Comparison of ENCODE assay signal across 8 cellular contexts in genomic region chr2:170928036-170928823, GRCh38. TPM values are rescaled to one million over a fixed set of nuclear protein-coding genes. Genes with fewer than 3 reads are reported as not detected.
DNase-seq lines count a peak whose midpoint lies in the region; ATAC-seq and TF ChIP-seq lines count a peak whose summit lies in the region.

No MANE protein-coding gene starts in this region.

- H3K36me3 Mint-ChIP-seq in central memory CD8-positive, alpha-beta T cell (ENCODE audit: insufficient read depth), result peaks cover 12% of the 10 kb centered on the region
- peaks cover 3% of the 10 kb centered on the region for H3K36me3 Mint-ChIP-seq in type B pancreatic cell

- no peaks in the 10 kb centered on the region for H3K9me3 Mint-ChIP-seq in central memory CD8-positive, alpha-beta T cell
- H3K9me3 Mint-ChIP-seq in type B pancreatic cell, result peaks cover 4% of the 10 kb centered on the region

- POLR2A ChIA-PET in AG04450 (lab: Yijun Ruan, JAX), result interaction anchor here (0.6 to 1.2 kb wide), 3 partner anchors 28 to 44 kb away, joined by 3 to 4 read pairs (median 3); no protein-coding TSS in a partner anchor

- peak overlapping the region; percentile 88 for H3K27ac Mint-ChIP-seq in central memory CD8-positive, alpha-beta T cell (ENCODE audit: low read depth)
- peak overlapping the region; percentile 93 for H3K27ac Mint-ChIP-seq in type B pancreatic cell

- peak overlapping the region; percentile 64 for H2AFZ ChIP-seq in OCI-LY1 (ENCODE audit: low read length)

- peak overlapping the region; percentile 94 for H3K4me3 Mint-ChIP-seq in central memory CD8-positive, alpha-beta T cell
- peak overlapping the region; percentile 83 for H3K4me3 Mint-ChIP-seq in type B pancreatic cell

- H3K4me1 ChIP-seq in OCI-LY1 (ENCODE audit: insufficient read depth, low read length, severe bottlenecking), result peaks cover 34% of the 10 kb centered on the region

- H3K27ac ChIP-seq in AG04450 (ENCODE audit: low read depth, low read length), result peak overlapping the region; percentile 42
- peak overlapping the region; percentile 52 for H3K27ac ChIP-seq in OCI-LY1 (ENCODE audit: low read depth, low read length, poor library complexity, severe bottlenecking)

- DNase-seq in AG04450 (ENCODE audit: low read depth, low spot score), result no peak
- DNase-seq in GM12864 (ENCODE audit: low read depth), result no peak
- DNase-seq in central memory CD8-positive, alpha-beta T cell (ENCODE audit: low spot score in 2 of 2), result no peak
- DNase-seq in medulla oblongata (ENCODE audit: extremely low spot score), result peak; percentile 14
- no peak for DNase-seq in type B pancreatic cell (ENCODE audit: extremely low spot score, unreplicated experiment)

- CTCF ChIA-PET in AG04450 (lab: Charles Lee), result interaction anchor here (0.6 to 2.3 kb wide), 23 partner anchors 8 to 1556 kb away, joined by 3 to 26 read pairs (median 5); no protein-coding TSS in a partner anchor

- H3K9me2 ChIP-seq in OCI-LY1 (ENCODE audit: low read depth, low read length), result no peaks in the 10 kb centered on the region

- peak overlapping the region; percentile 69 for H3K4me2 ChIP-seq in OCI-LY1 (ENCODE audit: low read length)

- no peaks in the 10 kb centered on the region for H4K20me1 ChIP-seq in OCI-LY1 (ENCODE audit: insufficient read depth, low read length)

- peak overlapping the region; percentile 63 for H3K9ac ChIP-seq in OCI-LY1 (ENCODE audit: low read length)

- H3K27me3 Mint-ChIP-seq in central memory CD8-positive, alpha-beta T cell, result no peaks in the 10 kb centered on the region
- no peaks in the 10 kb centered on the region for H3K27me3 Mint-ChIP-seq in type B pancreatic cell

- no peaks in the 10 kb centered on the region for H3F3A ChIP-seq in OCI-LY1 (ENCODE audit: insufficient read depth, low read length)

- H3K4me3 ChIP-seq in AG04450 (ENCODE audit: low read depth, low read length) (peak overlapping the region; percentile 56), GM12864 (ENCODE audit: low read depth, low read length) (peak overlapping the region; percentile 44), OCI-LY1 (ENCODE audit: low read depth, low read length, poor library complexity, severe bottlenecking) (peak overlapping the region; percentile 92)

- H3K79me2 ChIP-seq in OCI-LY1 (ENCODE audit: insufficient read depth, low read length), result peaks cover 39% of the 10 kb centered on the region

- H3K4me1 Mint-ChIP-seq in central memory CD8-positive, alpha-beta T cell, result peaks cover 37% of the 10 kb centered on the region
- H3K4me1 Mint-ChIP-seq in type B pancreatic cell (ENCODE audit: unreplicated experiment), result peaks cover 27% of the 10 kb centered on the region

- H3K27me3 ChIP-seq in AG04450 (ENCODE audit: control insufficient read depth, insufficient read depth, low read length) (no peaks in the 10 kb centered on the region), OCI-LY1 (ENCODE audit: insufficient read depth, low read length) (no peaks in the 10 kb centered on the region)

- H3K9me3 ChIP-seq in AG04450 (ENCODE audit: control insufficient read depth, insufficient read depth, low read length) (peaks cover 16% of the 10 kb centered on the region), OCI-LY1 (ENCODE audit: low read length) (peaks cover 18% of the 10 kb centered on the region)

- no peak for ATAC-seq in central memory CD8-positive, alpha-beta T cell (replicated peaks; ENCODE audit: extremely low read depth, poor library complexity, severe bottlenecking)
- ATAC-seq in HG02870 (IDR thresholded peaks at IDR 0.05; ENCODE audit: unreplicated experiment) (no peak), HG02885 (IDR thresholded peaks at IDR 0.05; ENCODE audit: poor library complexity, unreplicated experiment) (no peak)

- TF ChIP-seq CTCF in AG04450 (IDR thresholded peaks at IDR 0.05; ENCODE audit: low read depth, low read length), result no peak
- TF ChIP-seq CTCF in GM12864 (IDR thresholded peaks at IDR 0.05; ENCODE audit: low read depth, low read length, missing control alignments), result no peak
- TF ChIP-seq CTCF in OCI-LY1 (IDR thresholded peaks at IDR 0.05; ENCODE audit: low read length), result no peak
- no peak for TF ChIP-seq CTCF in type B pancreatic cell (conservative IDR thresholded peaks at IDR 0.05)

- H3K36me3 ChIP-seq in OCI-LY1 (ENCODE audit: insufficient read depth, low read length), result peaks cover 19% of the 10 kb centered on the region; the same call in 1 of the 2 replicates

RNA-seq across cellular contexts. Expression of gene GORASP2, which starts 0.8 kb away (rescaled TPM):
- 173 and 222 TPM in 2 replicates for polyA plus RNA-seq in AG04450 (2011; rRNA removed)
- 136 and 137 TPM in 2 replicates for polyA minus RNA-seq in AG04450 (2011; rRNA and poly(A)+ RNA removed)
- total RNA-seq in type B pancreatic cell (ENCODE audit: low replicate concordance), result 77.7 and 110 TPM in 2 replicates
